Comparison of ENCODE assay signal across 34 cellular contexts in genomic region chr1:180238675-180239074, GRCh38. TPM values are rescaled to one million over a fixed set of nuclear protein-coding genes. Genes with fewer than 3 reads are reported as not detected.
"Had no signal": no experiment of that assay in that cellular context is flagged by ENCODE, and none has a peak within 500 bp of the region (broad histone marks: within the 10 kb centered on the region; RNA-seq: fewer than 3 reads in every experiment).

No MANE protein-coding gene starts in this region.

- H3K4me3 Mint-ChIP-seq: activated CD4-positive, alpha-beta memory T cell treated with anti-CD3 and anti-CD28 coated beads, Interleukin-2, amount 10 ng/mL, durations not matched to agents 7 days and 5 days; activated CD8-positive, alpha-beta memory T cell treated with anti-CD3 and anti-CD28 coated beads, Interleukin-2, amount 10 ng/mL, durations not matched to agents 7 days and 5 days; activated naive CD4-positive, alpha-beta T cell treated with anti-CD3 and anti-CD28 coated beads, Interleukin-2, amount 10 ng/mL, durations not matched to agents 7 days and 5 days; activated naive CD8-positive, alpha-beta T cell; activated naive CD8-positive, alpha-beta T cell treated with anti-CD3 and anti-CD28 coated beads, Interleukin-2, amount 50 U/mL, for 24 hours; T-cell had no signal

- H3K36me3 Mint-ChIP-seq: activated naive CD8-positive, alpha-beta T cell; brain; T-cell had no signal

- H3K4me1 ChIP-seq: SJSA1 had no signal

- FAIRE-seq: bronchial epithelial cell had no signal

- H3K9me3 ChIP-seq: MG63, SK-N-SH had no signal

- DNase-seq: activated CD4-positive, alpha-beta memory T cell treated with anti-CD3 and anti-CD28 coated beads, Interleukin-2, amount 10 ng/mL, durations not matched to agents 7 days and 5 days; activated CD4-positive, alpha-beta T cell treated with anti-CD3 and anti-CD28 coated beads for 1 hour; activated CD4-positive, alpha-beta T cell treated with anti-CD3 and anti-CD28 coated beads for 48 hours; activated CD4-positive, CD25-positive, alpha-beta regulatory T cell; activated CD8-positive, alpha-beta memory T cell treated with anti-CD3 and anti-CD28 coated beads for 24 hours; activated CD8-positive, alpha-beta memory T cell treated with anti-CD3 and anti-CD28 coated beads, Interleukin-2, amount 10 ng/mL, durations not matched to agents 7 days and 5 days; activated CD8-positive, alpha-beta memory T cell treated with anti-CD3 and anti-CD28 coated beads, Interleukin-2, amount 50 U/mL, for 48 hours; activated effector memory CD4-positive, alpha-beta T cell treated with Interleukin-2 at 50 U/mL for 16 hours; activated naive CD4-positive, alpha-beta T cell treated with anti-CD3 and anti-CD28 coated beads, Interleukin-2, amount 10 ng/mL, durations not matched to agents 7 days and 5 days; activated naive CD8-positive, alpha-beta T cell treated with anti-CD3 and anti-CD28 coated beads, Interleukin-2, amount 50 U/mL, for 24 hours; activated T-cell treated with anti-CD3 and anti-CD28 coated beads, Interleukin-2, amount 50 U/mL, for 48 hours; anterior cingulate cortex; caudate nucleus; cerebellar nuclear complex; Kasumi-1; MG63; NCI-H1048; NCI-H1105 treated with DMSO at 0.1 percent for 48 hours; NCI-H1436; NCI-H1694; NCI-H345; NCI-H510A treated with DMSO at 0.1 percent for 48 hours; NCI-H774; SHP77 treated with DMSO at 0.1 percent for 48 hours; SK-N-SH; T-cell; T-helper 2 cell; T-helper 9 cell had no signal

- H3K27ac Mint-ChIP-seq: activated CD4-positive, alpha-beta memory T cell treated with anti-CD3 and anti-CD28 coated beads, Interleukin-2, amount 10 ng/mL, durations not matched to agents 7 days and 5 days; activated CD8-positive, alpha-beta memory T cell treated with anti-CD3 and anti-CD28 coated beads, Interleukin-2, amount 10 ng/mL, durations not matched to agents 7 days and 5 days; activated naive CD4-positive, alpha-beta T cell treated with anti-CD3 and anti-CD28 coated beads, Interleukin-2, amount 10 ng/mL, durations not matched to agents 7 days and 5 days; activated naive CD8-positive, alpha-beta T cell; activated naive CD8-positive, alpha-beta T cell treated with anti-CD3 and anti-CD28 coated beads, Interleukin-2, amount 50 U/mL, for 24 hours; brain; T-cell had no signal

- H3K36me3 ChIP-seq: MG63, SJSA1 had no signal

- H3K27ac ChIP-seq: SJSA1, VCaP had no signal

- H3K9ac ChIP-seq: SK-N-SH had no signal

- H3K4me2 ChIP-seq: SK-N-SH had no signal

- H3K4me3 ChIP-seq: MG63, SJSA1 had no signal

- H3K9me3 Mint-ChIP-seq: activated CD4-positive, alpha-beta memory T cell treated with anti-CD3 and anti-CD28 coated beads, Interleukin-2, amount 10 ng/mL, durations not matched to agents 7 days and 5 days; activated naive CD4-positive, alpha-beta T cell treated with anti-CD3 and anti-CD28 coated beads, Interleukin-2, amount 10 ng/mL, durations not matched to agents 7 days and 5 days; activated naive CD8-positive, alpha-beta T cell treated with anti-CD3 and anti-CD28 coated beads, Interleukin-2, amount 50 U/mL, for 24 hours; T-cell had no signal

- ATAC-seq: activated CD8-positive, alpha-beta memory T cell treated with anti-CD3 and anti-CD28 coated beads, Interleukin-2, amount 10 ng/mL, durations not matched to agents 7 days and 5 days; activated naive CD8-positive, alpha-beta T cell treated with anti-CD3 and anti-CD28 coated beads, Interleukin-2, amount 50 U/mL, for 24 hours; Panc1; T-cell had no signal

RNA-seq across cellular contexts. Expression of gene LHX4, which starts 8.6 kb away (rescaled TPM):
- total RNA-seq: activated CD4-positive, alpha-beta memory T cell treated with anti-CD3 and anti-CD28 coated beads, Interleukin-2, amount 10 ng/mL, durations not matched to agents 7 days and 5 days; activated CD8-positive, alpha-beta memory T cell treated with anti-CD3 and anti-CD28 coated beads, Interleukin-2, amount 10 ng/mL, durations not matched to agents 7 days and 5 days had no signal
- polyA plus RNA-seq: SK-N-SH had no signal
